Comparison of ENCODE assay signal across 1 cellular context in genomic region chr11:14522801-14523200, GRCh38.
TF ChIP-seq lines count a peak whose summit lies in the region.

No MANE protein-coding gene starts in this region.

TF ChIP-seq in K562, 482 proteins besides CTCF, POLR2A, EP300 and RAD21:
- TF ChIP-seq, protein P1, sequence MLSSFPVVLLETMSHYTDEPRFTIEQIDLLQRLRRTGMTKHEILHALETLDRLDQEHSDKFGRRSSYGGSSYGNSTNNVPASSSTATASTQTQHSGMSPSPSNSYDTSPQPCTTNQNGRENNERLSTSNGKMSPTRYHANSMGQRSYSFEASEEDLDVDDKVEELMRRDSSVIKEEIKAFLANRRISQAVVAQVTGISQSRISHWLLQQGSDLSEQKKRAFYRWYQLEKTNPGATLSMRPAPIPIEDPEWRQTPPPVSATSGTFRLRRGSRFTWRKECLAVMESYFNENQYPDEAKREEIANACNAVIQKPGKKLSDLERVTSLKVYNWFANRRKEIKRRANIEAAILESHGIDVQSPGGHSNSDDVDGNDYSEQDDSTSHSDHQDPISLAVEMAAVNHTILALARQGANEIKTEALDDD (IDR thresholded peaks at IDR 0.05) = no peak
- TF ChIP-seq ZBTB5 (IDR thresholded peaks at IDR 0.05) = no peak
- no peak for TF ChIP-seq DPF2 (IDR thresholded peaks at IDR 0.05)
- TF ChIP-seq ZNF766 (CRISPR knock-in tag; conservative IDR thresholded peaks at IDR 0.05) = no peak
- TF ChIP-seq ZNF3 (CRISPR knock-in tag; IDR thresholded peaks at IDR 0.05) = peak; percentile 57; the same call in 1 of the 2 replicates
